9 cellular contexts compared by ENCODE assay signal in genomic region chr3:42092006-42092405, GRCh38. TPM values are rescaled to one million over a fixed set of nuclear protein-coding genes. Genes with fewer than 3 reads are reported as not detected.
A peak's percentile ranks its signal among the peaks of the same experiment; 100 is the strongest.
DNase-seq lines count a peak whose midpoint lies in the region; ATAC-seq and TF ChIP-seq lines count a peak whose summit lies in the region.
"Had no signal": no experiment of that assay in that cellular context is flagged by ENCODE, and none has a peak within 500 bp of the region (broad histone marks: within the 10 kb centered on the region; RNA-seq: fewer than 3 reads in every experiment).

No MANE protein-coding gene starts in this region.

- H3K4me3 Mint-ChIP-seq in type B pancreatic cell: no peak overlapping the region

- no peaks in the 10 kb centered on the region for H3K27me3 Mint-ChIP-seq in type B pancreatic cell

- no peak for TF ChIP-seq POLR2A in esophagus squamous epithelium (IDR thresholded peaks at IDR 0.05)

- peak; percentile 63 for DNase-seq in GM13976 (ENCODE audit: low spot score)
- no peak for DNase-seq in SK-N-MC (ENCODE audit: low read depth, low spot score)
- no peak for DNase-seq in esophagus squamous epithelium (lab: John Stamatoyannopoulos, UW)
- DNase-seq in posterior cingulate gyrus: no peak
- DNase-seq in type B pancreatic cell (ENCODE audit: extremely low spot score, unreplicated experiment): no peak
- no peak for DNase-seq in stimulated activated CD4-positive, alpha-beta T cell treated with anti-CD3 and anti-CD28 coated beads, Interleukin-2, amount 100 ng/mL, for 24 hours

- H3K4me3 ChIP-seq in SK-N-MC: no peak overlapping the region
- peak overlapping the region; percentile 45 to 65 (median 56) for H3K4me3 ChIP-seq in esophagus squamous epithelium
- H3K4me3 ChIP-seq in skeletal muscle tissue (ENCODE audit: low read length in 3 of 3): peak overlapping the region; percentile 62 to 74 (median 66)

- in situ Hi-C loops in GM13976 (cut with MboI; ENCODE audit: low sequenced_read_pairs, unreplicated experiment): loop anchor here (10.0 kb wide), 1 partner anchor 187 kb away; no protein-coding TSS in a partner anchor

- H3K4me1 ChIP-seq in esophagus squamous epithelium (peaks cover 4 to 69% (median 36%) of the 10 kb centered on the region in 3 donors), skeletal muscle tissue (ENCODE audit: control insufficient read depth in 3 of 3, insufficient read depth in 3 of 3, low read length in 3 of 3) (peaks cover 21 to 42% (median 38%) of the 10 kb centered on the region in 3 donors)

- WGBS in esophagus squamous epithelium, 2 donors: 36 to 59% methylated on average over 2 to 3 of the region's 3 CpGs

- no peaks in the 10 kb centered on the region for H3K27me3 ChIP-seq in esophagus squamous epithelium
- no peaks in the 10 kb centered on the region for H3K27me3 ChIP-seq in skeletal muscle tissue (ENCODE audit: control insufficient read depth in 3 of 3, insufficient read depth in 3 of 3, low read length in 3 of 3)

- intact Hi-C loops in esophagus squamous epithelium (cut with DNase I) (no loop called here), posterior cingulate gyrus (cut with DNase I) (no loop called here)

- H3K27ac ChIP-seq in SK-N-MC (peak overlapping the region; percentile 91), esophagus squamous epithelium (peak overlapping the region; percentile 87 to 90 (median 88)), skeletal muscle tissue (ENCODE audit: low read depth, low read length) (peak overlapping the region; percentile 81)
- H3K27ac ChIP-seq: HL-60 had no signal

- peaks cover 22% of the 10 kb centered on the region for H3K36me3 Mint-ChIP-seq in type B pancreatic cell

- H3K9me3 ChIP-seq in SK-N-MC (ENCODE audit: low read depth, low read length) (no peaks in the 10 kb centered on the region), esophagus squamous epithelium (no peaks in the 10 kb centered on the region), skeletal muscle tissue (ENCODE audit: control insufficient read depth in 3 of 3, low read length in 3 of 3) (peaks cover 0 to 4% (median 0%) of the 10 kb centered on the region in 3 donors)

- H3K36me3 ChIP-seq in SK-N-MC (ENCODE audit: insufficient read depth, low read length) (no peaks in the 10 kb centered on the region), esophagus squamous epithelium (peaks cover 0 to 33% (median 0%) of the 10 kb centered on the region in 3 donors), skeletal muscle tissue (ENCODE audit: control insufficient read depth in 3 of 3, insufficient read depth in 3 of 3, low read length in 3 of 3) (peaks cover 18 to 24% (median 21%) of the 10 kb centered on the region in 3 donors)

- ATAC-seq in HG03135 (IDR thresholded peaks at IDR 0.05; ENCODE audit: unreplicated experiment): no peak

- H3K9me3 Mint-ChIP-seq in type B pancreatic cell: no peaks in the 10 kb centered on the region

- TF ChIP-seq CTCF in GM13976 (IDR thresholded peaks at IDR 0.05; ENCODE audit: borderline replicate concordance, control extremely low read depth, extremely low read depth, insufficient read depth, missing control alignments) (no peak), esophagus squamous epithelium (IDR thresholded peaks at IDR 0.05) (no peak), type B pancreatic cell (conservative IDR thresholded peaks at IDR 0.05) (no peak)

- H3K27ac Mint-ChIP-seq in type B pancreatic cell: no peak overlapping the region

- H3K9ac ChIP-seq in SK-N-MC (ENCODE audit: insufficient read length) (no peak overlapping the region), skeletal muscle tissue (ENCODE audit: low read depth in 1 of 3, low read length in 3 of 3) (peak overlapping the region; percentile 69 to 87 (median 79))

- H3K4me1 Mint-ChIP-seq in type B pancreatic cell (ENCODE audit: unreplicated experiment): peaks cover 20% of the 10 kb centered on the region

RNA-seq across cellular contexts. Expression of gene TRAK1, which starts 0.8 kb away (rescaled TPM):
- 10 to 100 TPM; 31.8 to 40.6 (median 37.7) TPM for total RNA-seq in esophagus squamous epithelium
- 57.9 TPM for total RNA-seq in skeletal muscle tissue
- total RNA-seq in type B pancreatic cell (ENCODE audit: low replicate concordance): 49.2 and 54.7 TPM in 2 replicates
